11 cellular contexts compared by ENCODE assay signal in genomic region chr7:151404216-151405011, GRCh38. TPM values are rescaled to one million over a fixed set of nuclear protein-coding genes. Genes with fewer than 3 reads are reported as not detected.
DNase-seq lines count a peak whose midpoint lies in the region; TF ChIP-seq lines count a peak whose summit lies in the region.
"Had no signal": no experiment of that assay in that cellular context is flagged by ENCODE, and none has a peak within 500 bp of the region (broad histone marks: within the 10 kb centered on the region; RNA-seq: fewer than 3 reads in every experiment).

No MANE protein-coding gene starts in this region.

- H3K27ac ChIP-seq in osteoblast (ENCODE audit: low read depth, low read length) (no peak overlapping the region), prostate gland (no peak overlapping the region)

- peak; percentile 60 for DNase-seq in Daoy (ENCODE audit: low read depth)
- DNase-seq in RPMI8226 = peak; percentile 73
- peak; percentile 49 for DNase-seq in fibroblast of peridontal ligament (ENCODE audit: extremely low read depth)
- peak; percentile 97 for DNase-seq in osteoblast (ENCODE audit: insufficient read length, low spot score, missing footprints)
- no peak for DNase-seq in activated CD4-positive, alpha-beta T cell treated with anti-CD3 and anti-CD28 coated beads for 48 hours
- no peak for DNase-seq in prostate gland (ENCODE audit: low spot score)
- no peak for DNase-seq in head of caudate nucleus
- no peak for DNase-seq in DMS153 treated with DMSO at 0.1 percent for 48 hours (lab: John Stamatoyannopoulos, UW; ENCODE audit: unreplicated experiment)
- DNase-seq: DMS79, glutamatergic neuron, NCI-H1930 had no signal

- H4K20me1 ChIP-seq in osteoblast (ENCODE audit: insufficient read depth, low read length) = no peaks in the 10 kb centered on the region

- no peak overlapping the region for H3K4me3 ChIP-seq in osteoblast (ENCODE audit: insufficient read depth, low read length)
- no peak overlapping the region for H3K4me3 ChIP-seq in prostate gland

- TF ChIP-seq CTCF in osteoblast (IDR thresholded peaks at IDR 0.05; ENCODE audit: extremely low read depth, low read depth, low read length) (no peak), prostate gland (IDR thresholded peaks at IDR 0.05) (no peak)

- peaks cover 15% of the 10 kb centered on the region for H3K4me1 ChIP-seq in osteoblast (ENCODE audit: insufficient read depth, low read length)
- peaks cover under 1% of the 10 kb centered on the region for H3K4me1 ChIP-seq in prostate gland (replicated peaks)

- intact Hi-C loops in prostate gland (cut with DNase I) (no loop called here), head of caudate nucleus (cut with DNase I) (no loop called here)

- no peak overlapping the region for H2AFZ ChIP-seq in osteoblast (ENCODE audit: low read length)

- peak overlapping the region; percentile 27 for H3K4me2 ChIP-seq in osteoblast (ENCODE audit: insufficient read depth, low read length)

- 64% methylated on average over 17 of the region's 18 CpGs for WGBS in prostate gland

- no peaks in the 10 kb centered on the region for H3K9me3 ChIP-seq in osteoblast (ENCODE audit: low read depth, low read length)
- no peaks in the 10 kb centered on the region for H3K9me3 ChIP-seq in prostate gland

- no peaks in the 10 kb centered on the region for H3K79me2 ChIP-seq in osteoblast (ENCODE audit: insufficient read depth, low read length)

- peaks cover 16% of the 10 kb centered on the region for H3K27me3 ChIP-seq in osteoblast (ENCODE audit: insufficient read depth, low read length)
- peaks cover 3% of the 10 kb centered on the region for H3K27me3 ChIP-seq in prostate gland (replicated peaks; ENCODE audit: insufficient read depth)

- H3K36me3 ChIP-seq in osteoblast (ENCODE audit: insufficient read depth, low read length) (no peaks in the 10 kb centered on the region), prostate gland (no peaks in the 10 kb centered on the region)

- no peak for TF ChIP-seq POLR2A in prostate gland (IDR thresholded peaks at IDR 0.05)

RNA-seq across cellular contexts. Expression of gene WDR86, which starts 5.4 kb away (rescaled TPM):
- 0.06 and 0.48 TPM in 2 replicates for total RNA-seq in Daoy (2014; rRNA removed; shearing (Covaris generic))
- 8.5 and 15.6 TPM in 2 replicates for total RNA-seq in osteoblast
- 10 to 100 TPM in 1 of 2 donors, 1 to 10 TPM in 1; 3.6 to 12.8 TPM for total RNA-seq in prostate gland

RNA-seq across cellular contexts. Expression of gene CRYGN, which starts 35.5 kb away (rescaled TPM):
- total RNA-seq in Daoy (2014; rRNA removed; shearing (Covaris generic)) = 0.17 TPM in 1 of 2 replicates, not detected in the other
- total RNA-seq in osteoblast (0.59 and 0.72 TPM in 2 replicates), prostate gland (not detected)

Comparison
In these comparisons a context has a peak if more than half of its experiments do, and no peak if none do; other contexts are left out.
1. DNase-seq: peak in Daoy (single experiment), RPMI8226 (single experiment), fibroblast of peridontal ligament (single experiment) and osteoblast (single experiment); none in activated CD4-positive, alpha-beta T cell treated with anti-CD3 and anti-CD28 coated beads for 48 hours (single experiment), prostate gland (single experiment), head of caudate nucleus (0 of 42) and DMS153 treated with DMSO at 0.1 percent for 48 hours (single experiment).